Comparison of ENCODE assay signal across 8 cellular contexts in genomic region chr17:43546317-43547188, GRCh38. TPM values are rescaled to one million over a fixed set of nuclear protein-coding genes. Genes with fewer than 3 reads are reported as not detected.
A peak's percentile ranks its signal among the peaks of the same experiment; 100 is the strongest.
DNase-seq lines count a peak whose midpoint lies in the region; ATAC-seq and TF ChIP-seq lines count a peak whose summit lies in the region.

ETV4 (minus strand) TSS chr17:43546340; CDS start chr17:43545617, 723 bp downstream.

- H3K36me3 ChIP-seq in CD4-positive, alpha-beta memory T cell (ENCODE audit: insufficient read depth, low read length) = no peaks in the 10 kb centered on the region
- H3K36me3 ChIP-seq in HUES48 (ENCODE audit: control insufficient read depth, insufficient read depth, low read length) (no peaks in the 10 kb centered on the region), mucosa of descending colon (ENCODE audit: low read depth) (no peaks in the 10 kb centered on the region)

- intact Hi-C loops in CD4-positive, alpha-beta memory T cell (cut with micrococcal nuclease) = no loop called here
- intact Hi-C loops in mucosa of descending colon (cut with DNase I, micrococcal nuclease) = no loop called here

- no peaks in the 10 kb centered on the region for H3K9me3 Mint-ChIP-seq in CD4-positive, alpha-beta memory T cell

- peaks cover 0 to 3% of the 10 kb centered on the region in 2 donors for H3K36me3 Mint-ChIP-seq in CD4-positive, alpha-beta memory T cell

- peak within 1 kb of the TSS; percentile 70 for H3K9ac ChIP-seq in HUES48 (ENCODE audit: low read depth, low read length)

- peak within 1 kb of the TSS; percentile 43 to 57 for H3K4me3 ChIP-seq in CD4-positive, alpha-beta memory T cell (ENCODE audit: low read length in 2 of 2)
- peak within 1 kb of the TSS; percentile 81 for H3K4me3 ChIP-seq in HUES48 (ENCODE audit: low read depth, low read length)
- H3K4me3 ChIP-seq in mucosa of descending colon = no peak within 1 kb of the TSS

- H3K4me3 Mint-ChIP-seq in CD4-positive, alpha-beta memory T cell = peak within 1 kb of the TSS; percentile 84 to 91 (median 88)

- CTCF ChIA-PET in CD4-positive, alpha-beta memory T cell (lab: Charles Lee; ENCODE audit: partially characterized antibody) = interaction anchor here (1.4 kb wide), 1 partner anchor 63 kb away, joined by 3 read pairs; the partner anchor contains the start of gene DHX8

- H3K4me1 Mint-ChIP-seq in CD4-positive, alpha-beta memory T cell = peaks cover 12 to 26% (median 20%) of the 10 kb centered on the region in 4 donors

- peak; percentile 81 to 89 (median 83) for DNase-seq in CD4-positive, alpha-beta memory T cell
- peak; percentile 96 for DNase-seq in OCI-M1 (lab: John Stamatoyannopoulos, UW)
- peak; percentile 83 for DNase-seq in activated T-cell treated with anti-CD3 and anti-CD28 coated beads for 4 hours
- no peak for DNase-seq in epithelial cell of prostate (ENCODE audit: low read depth, low spot score)
- DNase-seq in mucosa of descending colon = peak; percentile 89 to 93 (median 93)
- peak; percentile 71 to 72 for DNase-seq in stimulated activated CD8-positive, alpha-beta memory T cell treated with anti-CD3 and anti-CD28 coated beads, Interleukin-2, amount 100 ng/mL, for 1 hour (ENCODE audit: low read depth in 2 of 2)

- peaks cover 31% of the 10 kb centered on the region for H3K27me3 ChIP-seq in CD4-positive, alpha-beta memory T cell (ENCODE audit: insufficient read depth, low read length)
- H3K27me3 ChIP-seq in HUES48 (ENCODE audit: control insufficient read depth, insufficient read depth, low read length) = peaks cover 18% of the 10 kb centered on the region

- H3K9me3 ChIP-seq in CD4-positive, alpha-beta memory T cell (ENCODE audit: control insufficient read depth in 1 of 2, low read length in 2 of 2) = no peaks in the 10 kb centered on the region
- H3K9me3 ChIP-seq in HUES48 (ENCODE audit: control insufficient read depth, insufficient read depth, low read length) (no peaks in the 10 kb centered on the region), mucosa of descending colon (no peaks in the 10 kb centered on the region)

- POLR2A ChIA-PET in CD4-positive, alpha-beta memory T cell (lab: Charles Lee; ENCODE audit: partially characterized antibody) = interaction anchor here (0.5 to 2.0 kb wide), 6 partner anchors 13 to 986 kb away, joined by 3 to 5 read pairs (median 4); partner anchors contain the start of genes ARL4D and DHX8

- peaks cover 24% of the 10 kb centered on the region for H3K4me1 ChIP-seq in CD4-positive, alpha-beta memory T cell (ENCODE audit: insufficient read depth, low read length)
- H3K4me1 ChIP-seq in HUES48 (ENCODE audit: control insufficient read depth, insufficient read depth, low read length) (peaks cover 51% of the 10 kb centered on the region), mucosa of descending colon (ENCODE audit: low read depth) (peaks cover 18% of the 10 kb centered on the region)

- H3K27ac Mint-ChIP-seq in CD4-positive, alpha-beta memory T cell = peak within 1 kb of the TSS in 6 of 7 donors; percentile 30 to 91 (median 68)

- ATAC-seq in GM21381 (IDR thresholded peaks at IDR 0.05; ENCODE audit: unreplicated experiment) = peak; percentile 78
- peak; percentile 92 for ATAC-seq in mucosa of descending colon

- no peak within 1 kb of the TSS for H3K27ac ChIP-seq in CD4-positive, alpha-beta memory T cell (ENCODE audit: low read depth, low read length)
- H3K27ac ChIP-seq in HUES48 (ENCODE audit: low read depth, low read length) (peak within 1 kb of the TSS; percentile 96), epithelial cell of prostate (peak within 1 kb of the TSS; percentile 87)

- H3K27me3 Mint-ChIP-seq in CD4-positive, alpha-beta memory T cell = peaks cover 40 to 55% of the 10 kb centered on the region in 2 donors

- TF ChIP-seq CTCF in mucosa of descending colon (IDR thresholded peaks at IDR 0.05) = no peak

RNA-seq across cellular contexts. Expression of gene ETV4, which starts in this region (rescaled TPM):
- total RNA-seq in CD4-positive, alpha-beta memory T cell = not detected
- not detected for polyA plus RNA-seq in CD4-positive, alpha-beta memory T cell
- total RNA-seq in mucosa of descending colon = under 1 TPM; 0.67 to 0.72 (median 0.70) TPM

Comparison
In these comparisons a context has a peak if more than half of its experiments do, and no peak if none do; other contexts are left out.
1. Peak in DNase-seq and H3K4me3 ChIP-seq in CD4-positive, alpha-beta memory T cell; RNA of the gene not detected or under 1 TPM.
2. Peak in DNase-seq and ATAC-seq in mucosa of descending colon; RNA of the gene not detected or under 1 TPM.